ENCODE assay signal across 9 cellular contexts in genomic region chr20:10469599-10469998, GRCh38. TPM values are rescaled to one million over a fixed set of nuclear protein-coding genes. Genes with fewer than 3 reads are reported as not detected.
DNase-seq lines count a peak whose midpoint lies in the region; ATAC-seq and TF ChIP-seq lines count a peak whose summit lies in the region.
"Had no signal": no experiment of that assay in that cellular context is flagged by ENCODE, and none has a peak within 500 bp of the region (broad histone marks: within the 10 kb centered on the region; RNA-seq: fewer than 3 reads in every experiment).

No MANE protein-coding gene starts in this region.

- peak; percentile 65 for TF ChIP-seq RAD21 in Ishikawa (IDR thresholded peaks at IDR 0.05; ENCODE audit: low read depth)

- ATAC-seq in left lobe of liver: peak; percentile 72

- TF ChIP-seq CTCF in choroid plexus epithelial cell (conservative IDR thresholded peaks at IDR 0.05; ENCODE audit: low read depth, low read length): peak; percentile 75

- DNase-seq in SIG-M5 treated with dmso at 0.1 percent for 504 hours (lab: John Stamatoyannopoulos, UW; ENCODE audit: unreplicated experiment) (peak; percentile 69), SIG-M5 (lab: John Stamatoyannopoulos, UW) (no peak), NOMO-1 treated with dmso at 0.1 percent for 144 hours (lab: John Stamatoyannopoulos, UW; ENCODE audit: unreplicated experiment) (peak; percentile 48), choroid plexus epithelial cell (ENCODE audit: low read depth) (peak; percentile 95), left lobe of liver (ENCODE audit: low spot score) (no peak), ureter (ENCODE audit: low spot score) (peak; percentile 59), ecto neural progenitor cell (ENCODE audit: low spot score) (no peak)

- H3K4me3 ChIP-seq in choroid plexus epithelial cell (ENCODE audit: low read depth, low read length): no peak overlapping the region
- H3K4me3 ChIP-seq: BLaER1 had no signal

- TF ChIP-seq EP300 in Ishikawa (IDR thresholded peaks at IDR 0.05; ENCODE audit: borderline replicate concordance): no peak

TF ChIP-seq in Ishikawa, 13 proteins besides CTCF, POLR2A, EP300 and RAD21:
- TF ChIP-seq EGR1 (IDR thresholded peaks at IDR 0.05) (no peak), REST (IDR thresholded peaks at IDR 0.05; ENCODE audit: low read depth) (no peak), MAX (IDR thresholded peaks at IDR 0.05) (no peak), TEAD4 (IDR thresholded peaks at IDR 0.05) (no peak), FOXM1 (IDR thresholded peaks at IDR 0.05; ENCODE audit: borderline replicate concordance, low read depth) (no peak), YY1 (IDR thresholded peaks at IDR 0.05; ENCODE audit: low read depth) (no peak), NFIC (IDR thresholded peaks at IDR 0.05) (no peak), ZBTB7A (IDR thresholded peaks at IDR 0.05; ENCODE audit: low read depth) (no peak), CREB1 (IDR thresholded peaks at IDR 0.05; ENCODE audit: low read depth) (no peak), TCF12 (IDR thresholded peaks at IDR 0.05; ENCODE audit: low read depth) (no peak), TAF1 (IDR thresholded peaks at IDR 0.05; ENCODE audit: low read depth) (no peak), CEBPB (IDR thresholded peaks at IDR 0.05) (no peak)
- TF ChIP-seq, protein P1, sequence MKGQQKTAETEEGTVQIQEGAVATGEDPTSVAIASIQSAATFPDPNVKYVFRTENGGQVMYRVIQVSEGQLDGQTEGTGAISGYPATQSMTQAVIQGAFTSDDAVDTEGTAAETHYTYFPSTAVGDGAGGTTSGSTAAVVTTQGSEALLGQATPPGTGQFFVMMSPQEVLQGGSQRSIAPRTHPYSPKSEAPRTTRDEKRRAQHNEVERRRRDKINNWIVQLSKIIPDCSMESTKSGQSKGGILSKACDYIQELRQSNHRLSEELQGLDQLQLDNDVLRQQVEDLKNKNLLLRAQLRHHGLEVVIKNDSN (IDR thresholded peaks at IDR 0.05): no peak

RNA-seq across cellular contexts. Expression of gene SLX4IP, which starts 34.5 kb away (rescaled TPM):
- total RNA-seq in left lobe of liver (3.0 TPM), ureter (11.1 TPM)

RNA-seq across cellular contexts. Expression of gene MKKS, which starts 35.6 kb away (rescaled TPM):
- total RNA-seq in left lobe of liver: 12.1 TPM
- 16.7 TPM for total RNA-seq in ureter

Comparison
In these comparisons a context has a peak if more than half of its experiments do, and no peak if none do; other contexts are left out.
1. DNase-seq: peak in SIG-M5 treated with dmso at 0.1 percent for 504 hours (single experiment), NOMO-1 treated with dmso at 0.1 percent for 144 hours (single experiment), choroid plexus epithelial cell (single experiment) and ureter (single experiment); none in SIG-M5 (single experiment), left lobe of liver (single experiment) and ecto neural progenitor cell (single experiment).